Comparison of ENCODE assay signal across 8 cellular contexts in the genomic region with DNA sequence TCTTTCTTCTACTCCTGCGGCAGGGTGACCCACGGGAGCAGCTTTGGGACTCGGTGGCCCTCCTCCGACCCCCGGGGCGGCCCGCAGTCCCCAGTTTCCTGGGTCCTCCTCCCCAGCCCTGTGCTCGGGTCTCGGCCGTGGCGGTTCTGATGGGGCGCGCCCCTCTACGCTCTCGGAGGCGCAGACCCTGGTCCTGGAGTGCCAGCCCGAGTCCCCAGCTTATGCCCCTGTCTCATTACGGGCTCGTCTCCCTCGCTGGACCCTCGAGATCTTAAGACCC. TPM values are rescaled to one million over a fixed set of nuclear protein-coding genes. Genes with fewer than 3 reads are reported as not detected.
DNase-seq lines count a peak whose midpoint lies in the region; ATAC-seq and TF ChIP-seq lines count a peak whose summit lies in the region.

No MANE protein-coding gene starts in this region.

- in situ Hi-C loops in GM23248 (cut with MboI) = no loop called here

- H3K36me3 ChIP-seq in GM23248 (ENCODE audit: low read depth) = no peaks in the 10 kb centered on the region
- peaks cover 0 to 29% of the 10 kb centered on the region in 2 donors for H3K36me3 ChIP-seq in psoas muscle (ENCODE audit: insufficient read depth in 1 of 2, low read depth in 1 of 2)

- no peak overlapping the region for H3K27ac ChIP-seq in GM23248
- peak overlapping the region; percentile 98 for H3K27ac ChIP-seq in VCaP
- peak overlapping the region; percentile 98 for H3K27ac ChIP-seq in psoas muscle

- H3K27me3 ChIP-seq in GM23248 (replicated peaks; ENCODE audit: insufficient read depth) = no peaks in the 10 kb centered on the region
- H3K27me3 ChIP-seq in psoas muscle (ENCODE audit: insufficient read depth in 3 of 3, low read length in 2 of 3) = no peaks in the 10 kb centered on the region

- H3K9ac ChIP-seq in GM23248 = peak overlapping the region; percentile 78

- intact Hi-C loops in psoas muscle (cut with DNase I) = loop anchor here in 1 of 2 donors (1.0 kb wide), 1 partner anchor 15 kb away; no protein-coding TSS in a partner anchor

- 1 to 2% methylated on average over 17 to 19 of the region's 21 CpGs for WGBS in GM23248 (ENCODE audit: low coverage in 1 of 2, low lambda C conversion rate in 2 of 2, missing lambda C conversion rate in 2 of 2), 2 experiments
- 0% methylated on average over 18 to 21 of the region's 21 CpGs for WGBS in psoas muscle, 3 donors

- H4K20me1 ChIP-seq in GM23248 (ENCODE audit: insufficient read depth) = no peaks in the 10 kb centered on the region

- H3K4me2 ChIP-seq in GM23248 (ENCODE audit: unreplicated experiment) = peak overlapping the region; percentile 96

- peaks cover 42% of the 10 kb centered on the region for H3K4me1 Mint-ChIP-seq in glutamatergic neuron (ENCODE audit: low read depth, unreplicated experiment)

- peak overlapping the region; percentile 84 for H3K4me3 ChIP-seq in AG10803 (ENCODE audit: low read length)
- peak overlapping the region; percentile 84 for H3K4me3 ChIP-seq in GM23248
- peak overlapping the region; percentile 93 for H3K4me3 ChIP-seq in psoas muscle

- H3K79me2 ChIP-seq in GM23248 (ENCODE audit: insufficient read depth) = no peaks in the 10 kb centered on the region

- H3F3A ChIP-seq in GM23248 (ENCODE audit: insufficient read depth) = no peaks in the 10 kb centered on the region; the same call in 1 of the 2 replicates

- peak overlapping the region; percentile 86 for H2AFZ ChIP-seq in GM23248

- peaks cover 21% of the 10 kb centered on the region for H3K9me3 Mint-ChIP-seq in glutamatergic neuron (ENCODE audit: unreplicated experiment)

- no peak for DNase-seq in AG10803 (ENCODE audit: low read depth)
- DNase-seq in GM23248 = peak; percentile 45
- DNase-seq in glutamatergic neuron = no peak
- peak in 1 of 2 donors; percentile 67 for DNase-seq in psoas muscle
- no peak for DNase-seq in NCI-H1694 treated with DMSO at 0.1 percent for 48 hours (lab: John Stamatoyannopoulos, UW)
- DNase-seq in NCI-H446 treated with DMSO at 0.1 percent for 48 hours (lab: John Stamatoyannopoulos, UW) = no peak

- H3K36me3 Mint-ChIP-seq in glutamatergic neuron (ENCODE audit: unreplicated experiment) = peaks cover 19% of the 10 kb centered on the region

- TF ChIP-seq CTCF in AG10803 (conservative IDR thresholded peaks at IDR 0.05; ENCODE audit: low read length) (no peak), VCaP (conservative IDR thresholded peaks at IDR 0.05) (no peak), glutamatergic neuron (IDR thresholded peaks at IDR 0.05; ENCODE audit: partially characterized antibody, unreplicated experiment) (no peak), psoas muscle (IDR thresholded peaks at IDR 0.05) (no peak)

- H3K4me1 ChIP-seq in GM23248 (ENCODE audit: insufficient read depth) = 0 out of 2 replicates have a peak, but pooled peaks cover 3% of the 10 kb centered on the region
- H3K4me1 ChIP-seq in psoas muscle = peaks cover 27% of the 10 kb centered on the region

- ATAC-seq in psoas muscle (peak; percentile 14 to 47 (median 18)), HG03457 (IDR thresholded peaks at IDR 0.05; ENCODE audit: unreplicated experiment) (no peak)

- H3K27me3 Mint-ChIP-seq in glutamatergic neuron (ENCODE audit: unreplicated experiment) = peaks cover 20% of the 10 kb centered on the region

- H3K4me3 Mint-ChIP-seq in glutamatergic neuron (ENCODE audit: unreplicated experiment) = peak overlapping the region; percentile 100

- H3K9me3 ChIP-seq in GM23248 (ENCODE audit: low read depth) (no peaks in the 10 kb centered on the region), psoas muscle (no peaks in the 10 kb centered on the region)

- H3K9me2 ChIP-seq in GM23248 (ENCODE audit: insufficient read depth) = no peaks in the 10 kb centered on the region

- H3K27ac Mint-ChIP-seq in glutamatergic neuron (ENCODE audit: unreplicated experiment) = peak overlapping the region; percentile 96

RNA-seq across cellular contexts. Expression of a gene that starts 0.4 kb away (rescaled TPM):
- 5.0 and 7.8 TPM in 2 replicates for total RNA-seq in GM23248 (2014; rRNA removed; shearing (Covaris generic))
- polyA plus RNA-seq in GM23248 (2016; fragmentation: Nextera tagmentation; extraction: Ambion mirVana) (7.5 and 7.9 TPM in 2 replicates), psoas muscle (100 to 1,000 TPM in 1 of 3 donors, 10 to 100 TPM in 2; 17.6 to 119 (median 60.4) TPM)
- total RNA-seq in glutamatergic neuron (ENCODE audit: unreplicated experiment) (88.6 TPM), psoas muscle (100 to 1,000 TPM in 3 of 4 donors, 10 to 100 TPM in 1; 83.0 to 360 (median 224) TPM)

RNA-seq across cellular contexts. Expression of a gene that starts 45.2 kb away (rescaled TPM):
- total RNA-seq in GM23248 (2014; rRNA removed; shearing (Covaris generic)) = 12.1 and 14.6 TPM in 2 replicates
- 11.2 and 11.4 TPM in 2 replicates for polyA plus RNA-seq in GM23248 (2016; fragmentation: Nextera tagmentation; extraction: Ambion mirVana)
- not detected for total RNA-seq in glutamatergic neuron (ENCODE audit: unreplicated experiment)
- total RNA-seq in psoas muscle = 1 to 10 TPM; 3.6 to 9.6 (median 5.8) TPM
- 1 to 10 TPM; 3.0 to 4.6 (median 3.8) TPM for polyA plus RNA-seq in psoas muscle
